Comparison of ENCODE assay signal across 1 cellular context in the genomic region with DNA sequence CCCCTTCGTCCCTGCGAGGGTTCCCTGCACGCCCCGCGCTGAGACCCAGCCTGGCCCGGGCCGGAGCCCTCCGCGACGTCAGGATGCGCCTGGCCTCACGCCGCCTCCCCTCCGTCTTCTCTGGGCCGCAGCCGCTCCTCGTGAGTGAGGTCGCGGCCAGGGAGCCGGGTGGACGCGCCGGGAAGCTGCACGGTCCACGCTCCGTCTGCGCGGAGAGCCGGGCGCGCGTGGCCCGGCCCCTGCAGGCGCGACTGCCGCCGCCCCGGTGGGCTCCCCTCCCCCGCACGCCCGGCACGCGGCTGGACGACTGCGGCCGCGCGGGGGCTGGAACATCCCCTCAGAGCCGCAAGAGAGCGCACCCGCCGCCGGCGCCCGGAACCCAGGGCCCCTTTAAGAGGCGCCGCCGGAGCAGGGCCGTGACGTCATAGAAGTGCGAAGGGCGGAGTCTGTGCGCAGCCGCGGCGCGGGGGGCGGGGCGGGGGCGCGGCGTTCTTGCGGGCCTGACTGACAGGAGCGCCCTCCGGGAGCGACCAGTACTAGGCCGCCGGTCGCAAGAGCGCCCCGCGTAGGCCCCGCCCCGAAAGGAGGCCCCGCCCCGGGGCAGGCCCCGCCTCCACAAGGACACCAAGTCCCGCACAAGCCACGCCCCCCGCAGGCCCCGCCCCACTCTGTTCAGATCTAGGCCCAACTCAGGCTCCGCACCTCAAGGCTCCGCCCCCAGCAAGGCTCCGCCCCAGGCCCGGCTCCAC.
TF ChIP-seq lines count a peak whose summit lies in the region.

No MANE protein-coding gene starts in this region.

TF ChIP-seq in HepG2, 621 proteins besides CTCF, POLR2A, EP300 and RAD21 (continued from another document and continues in another):
- TF ChIP-seq, protein P1, sequence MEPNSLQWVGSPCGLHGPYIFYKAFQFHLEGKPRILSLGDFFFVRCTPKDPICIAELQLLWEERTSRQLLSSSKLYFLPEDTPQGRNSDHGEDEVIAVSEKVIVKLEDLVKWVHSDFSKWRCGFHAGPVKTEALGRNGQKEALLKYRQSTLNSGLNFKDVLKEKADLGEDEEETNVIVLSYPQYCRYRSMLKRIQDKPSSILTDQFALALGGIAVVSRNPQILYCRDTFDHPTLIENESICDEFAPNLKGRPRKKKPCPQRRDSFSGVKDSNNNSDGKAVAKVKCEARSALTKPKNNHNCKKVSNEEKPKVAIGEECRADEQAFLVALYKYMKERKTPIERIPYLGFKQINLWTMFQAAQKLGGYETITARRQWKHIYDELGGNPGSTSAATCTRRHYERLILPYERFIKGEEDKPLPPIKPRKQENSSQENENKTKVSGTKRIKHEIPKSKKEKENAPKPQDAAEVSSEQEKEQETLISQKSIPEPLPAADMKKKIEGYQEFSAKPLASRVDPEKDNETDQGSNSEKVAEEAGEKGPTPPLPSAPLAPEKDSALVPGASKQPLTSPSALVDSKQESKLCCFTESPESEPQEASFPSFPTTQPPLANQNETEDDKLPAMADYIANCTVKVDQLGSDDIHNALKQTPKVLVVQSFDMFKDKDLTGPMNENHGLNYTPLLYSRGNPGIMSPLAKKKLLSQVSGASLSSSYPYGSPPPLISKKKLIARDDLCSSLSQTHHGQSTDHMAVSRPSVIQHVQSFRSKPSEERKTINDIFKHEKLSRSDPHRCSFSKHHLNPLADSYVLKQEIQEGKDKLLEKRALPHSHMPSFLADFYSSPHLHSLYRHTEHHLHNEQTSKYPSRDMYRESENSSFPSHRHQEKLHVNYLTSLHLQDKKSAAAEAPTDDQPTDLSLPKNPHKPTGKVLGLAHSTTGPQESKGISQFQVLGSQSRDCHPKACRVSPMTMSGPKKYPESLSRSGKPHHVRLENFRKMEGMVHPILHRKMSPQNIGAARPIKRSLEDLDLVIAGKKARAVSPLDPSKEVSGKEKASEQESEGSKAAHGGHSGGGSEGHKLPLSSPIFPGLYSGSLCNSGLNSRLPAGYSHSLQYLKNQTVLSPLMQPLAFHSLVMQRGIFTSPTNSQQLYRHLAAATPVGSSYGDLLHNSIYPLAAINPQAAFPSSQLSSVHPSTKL (CRISPR knock-in tag; IDR thresholded peaks at IDR 0.05) = no peak
- TF ChIP-seq ZMYM2 (CRISPR knock-in tag; IDR thresholded peaks at IDR 0.05) (no peak), IRX3 (CRISPR knock-in tag; IDR thresholded peaks at IDR 0.05; ENCODE audit: borderline replicate concordance, low read depth) (peak; percentile 75; the same call in 1 of the 2 replicates), RELA (CRISPR knock-in tag; IDR thresholded peaks at IDR 0.05) (no peak), HDAC1 (CRISPR knock-in tag; IDR thresholded peaks at IDR 0.05) (peak; percentile 70), ZNF17 (CRISPR knock-in tag; IDR thresholded peaks at IDR 0.05) (no peak), NAIF1 (CRISPR knock-in tag; IDR thresholded peaks at IDR 0.05; ENCODE audit: borderline replicate concordance) (no peak), ZNF607 (CRISPR knock-in tag; IDR thresholded peaks at IDR 0.05; ENCODE audit: borderline replicate concordance) (no peak), SIX1 (CRISPR knock-in tag; IDR thresholded peaks at IDR 0.05; ENCODE audit: borderline replicate concordance) (no peak), PPARG (CRISPR knock-in tag; conservative IDR thresholded peaks at IDR 0.05) (no peak), ZSCAN29 (CRISPR knock-in tag; conservative IDR thresholded peaks at IDR 0.05) (no peak), ZFP36L1 (CRISPR knock-in tag; IDR thresholded peaks at IDR 0.05) (no peak), NFRKB (IDR thresholded peaks at IDR 0.05) (no peak), ZNF468 (CRISPR knock-in tag; IDR thresholded peaks at IDR 0.05) (no peak), FOXJ3 (CRISPR knock-in tag; IDR thresholded peaks at IDR 0.05; ENCODE audit: borderline replicate concordance) (no peak), TBP (CRISPR knock-in tag; IDR thresholded peaks at IDR 0.05) (no peak), RAD51 (IDR thresholded peaks at IDR 0.05; ENCODE audit: borderline replicate concordance) (no peak), ZFP36L2 (CRISPR knock-in tag; IDR thresholded peaks at IDR 0.05) (no peak), MAFG (CRISPR knock-in tag; IDR thresholded peaks at IDR 0.05) (no peak), CHD4 (IDR thresholded peaks at IDR 0.05; ENCODE audit: borderline replicate concordance, low read length) (no peak), XBP1 (CRISPR knock-in tag; IDR thresholded peaks at IDR 0.05) (no peak), NFIC (IDR thresholded peaks at IDR 0.05; ENCODE audit: low read length) (no peak), ZNF350 (CRISPR knock-in tag; IDR thresholded peaks at IDR 0.05; ENCODE audit: borderline replicate concordance, low read depth) (no peak), ZKSCAN1 (IDR thresholded peaks at IDR 0.05; ENCODE audit: low read length) (no peak), ZNF251 (CRISPR knock-in tag; IDR thresholded peaks at IDR 0.05) (no peak), ZNF7 (CRISPR knock-in tag; IDR thresholded peaks at IDR 0.05) (no peak), ZBTB20 (CRISPR knock-in tag; IDR thresholded peaks at IDR 0.05; ENCODE audit: borderline replicate concordance, low read depth) (no peak), ATAD3A (CRISPR knock-in tag; IDR thresholded peaks at IDR 0.05) (no peak), ZNF615 (CRISPR knock-in tag; IDR thresholded peaks at IDR 0.05; ENCODE audit: borderline replicate concordance) (no peak)
- TF ChIP-seq, protein P2, sequence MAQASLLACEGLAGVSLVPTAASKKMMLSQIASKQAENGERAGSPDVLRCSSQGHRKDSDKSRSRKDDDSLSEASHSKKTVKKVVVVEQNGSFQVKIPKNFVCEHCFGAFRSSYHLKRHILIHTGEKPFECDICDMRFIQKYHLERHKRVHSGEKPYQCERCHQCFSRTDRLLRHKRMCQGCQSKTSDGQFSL (CRISPR knock-in tag; IDR thresholded peaks at IDR 0.05) = no peak
- TF ChIP-seq, protein P3, sequence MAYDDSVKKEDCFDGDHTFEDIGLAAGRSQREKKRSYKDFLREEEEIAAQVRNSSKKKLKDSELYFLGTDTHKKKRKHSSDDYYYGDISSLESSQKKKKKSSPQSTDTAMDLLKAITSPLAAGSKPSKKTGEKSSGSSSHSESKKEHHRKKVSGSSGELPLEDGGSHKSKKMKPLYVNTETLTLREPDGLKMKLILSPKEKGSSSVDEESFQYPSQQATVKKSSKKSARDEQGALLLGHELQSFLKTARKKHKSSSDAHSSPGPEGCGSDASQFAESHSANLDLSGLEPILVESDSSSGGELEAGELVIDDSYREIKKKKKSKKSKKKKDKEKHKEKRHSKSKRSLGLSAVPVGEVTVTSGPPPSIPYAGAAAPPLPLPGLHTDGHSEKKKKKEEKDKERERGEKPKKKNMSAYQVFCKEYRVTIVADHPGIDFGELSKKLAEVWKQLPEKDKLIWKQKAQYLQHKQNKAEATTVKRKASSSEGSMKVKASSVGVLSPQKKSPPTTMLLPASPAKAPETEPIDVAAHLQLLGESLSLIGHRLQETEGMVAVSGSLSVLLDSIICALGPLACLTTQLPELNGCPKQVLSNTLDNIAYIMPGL (CRISPR knock-in tag; IDR thresholded peaks at IDR 0.05; ENCODE audit: borderline replicate concordance in 1 of 2, low read depth in 1 of 2) = no peak; a peak in 1 of 4 replicates
- TF ChIP-seq, protein P4, sequence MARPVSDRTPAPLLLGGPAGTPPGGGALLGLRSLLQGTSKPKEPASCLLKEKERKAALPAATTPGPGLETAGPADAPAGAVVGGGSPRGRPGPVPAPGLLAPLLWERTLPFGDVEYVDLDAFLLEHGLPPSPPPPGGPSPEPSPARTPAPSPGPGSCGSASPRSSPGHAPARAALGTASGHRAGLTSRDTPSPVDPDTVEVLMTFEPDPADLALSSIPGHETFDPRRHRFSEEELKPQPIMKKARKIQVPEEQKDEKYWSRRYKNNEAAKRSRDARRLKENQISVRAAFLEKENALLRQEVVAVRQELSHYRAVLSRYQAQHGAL (CRISPR knock-in tag; IDR thresholded peaks at IDR 0.05; ENCODE audit: not compliant biosample characterization) = no peak
- TF ChIP-seq, protein P5, sequence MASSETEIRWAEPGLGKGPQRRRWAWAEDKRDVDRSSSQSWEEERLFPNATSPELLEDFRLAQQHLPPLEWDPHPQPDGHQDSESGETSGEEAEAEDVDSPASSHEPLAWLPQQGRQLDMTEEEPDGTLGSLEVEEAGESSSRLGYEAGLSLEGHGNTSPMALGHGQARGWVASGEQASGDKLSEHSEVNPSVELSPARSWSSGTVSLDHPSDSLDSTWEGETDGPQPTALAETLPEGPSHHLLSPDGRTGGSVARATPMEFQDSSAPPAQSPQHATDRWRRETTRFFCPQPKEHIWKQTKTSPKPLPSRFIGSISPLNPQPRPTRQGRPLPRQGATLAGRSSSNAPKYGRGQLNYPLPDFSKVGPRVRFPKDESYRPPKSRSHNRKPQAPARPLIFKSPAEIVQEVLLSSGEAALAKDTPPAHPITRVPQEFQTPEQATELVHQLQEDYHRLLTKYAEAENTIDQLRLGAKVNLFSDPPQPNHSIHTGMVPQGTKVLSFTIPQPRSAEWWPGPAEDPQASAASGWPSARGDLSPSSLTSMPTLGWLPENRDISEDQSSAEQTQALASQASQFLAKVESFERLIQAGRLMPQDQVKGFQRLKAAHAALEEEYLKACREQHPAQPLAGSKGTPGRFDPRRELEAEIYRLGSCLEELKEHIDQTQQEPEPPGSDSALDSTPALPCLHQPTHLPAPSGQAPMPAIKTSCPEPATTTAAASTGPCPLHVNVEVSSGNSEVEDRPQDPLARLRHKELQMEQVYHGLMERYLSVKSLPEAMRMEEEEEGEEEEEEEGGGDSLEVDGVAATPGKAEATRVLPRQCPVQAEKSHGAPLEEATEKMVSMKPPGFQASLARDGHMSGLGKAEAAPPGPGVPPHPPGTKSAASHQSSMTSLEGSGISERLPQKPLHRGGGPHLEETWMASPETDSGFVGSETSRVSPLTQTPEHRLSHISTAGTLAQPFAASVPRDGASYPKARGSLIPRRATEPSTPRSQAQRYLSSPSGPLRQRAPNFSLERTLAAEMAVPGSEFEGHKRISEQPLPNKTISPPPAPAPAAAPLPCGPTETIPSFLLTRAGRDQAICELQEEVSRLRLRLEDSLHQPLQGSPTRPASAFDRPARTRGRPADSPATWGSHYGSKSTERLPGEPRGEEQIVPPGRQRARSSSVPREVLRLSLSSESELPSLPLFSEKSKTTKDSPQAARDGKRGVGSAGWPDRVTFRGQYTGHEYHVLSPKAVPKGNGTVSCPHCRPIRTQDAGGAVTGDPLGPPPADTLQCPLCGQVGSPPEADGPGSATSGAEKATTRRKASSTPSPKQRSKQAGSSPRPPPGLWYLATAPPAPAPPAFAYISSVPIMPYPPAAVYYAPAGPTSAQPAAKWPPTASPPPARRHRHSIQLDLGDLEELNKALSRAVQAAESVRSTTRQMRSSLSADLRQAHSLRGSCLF (CRISPR knock-in tag; IDR thresholded peaks at IDR 0.05; ENCODE audit: borderline replicate concordance) = no peak
- TF ChIP-seq, protein P6, sequence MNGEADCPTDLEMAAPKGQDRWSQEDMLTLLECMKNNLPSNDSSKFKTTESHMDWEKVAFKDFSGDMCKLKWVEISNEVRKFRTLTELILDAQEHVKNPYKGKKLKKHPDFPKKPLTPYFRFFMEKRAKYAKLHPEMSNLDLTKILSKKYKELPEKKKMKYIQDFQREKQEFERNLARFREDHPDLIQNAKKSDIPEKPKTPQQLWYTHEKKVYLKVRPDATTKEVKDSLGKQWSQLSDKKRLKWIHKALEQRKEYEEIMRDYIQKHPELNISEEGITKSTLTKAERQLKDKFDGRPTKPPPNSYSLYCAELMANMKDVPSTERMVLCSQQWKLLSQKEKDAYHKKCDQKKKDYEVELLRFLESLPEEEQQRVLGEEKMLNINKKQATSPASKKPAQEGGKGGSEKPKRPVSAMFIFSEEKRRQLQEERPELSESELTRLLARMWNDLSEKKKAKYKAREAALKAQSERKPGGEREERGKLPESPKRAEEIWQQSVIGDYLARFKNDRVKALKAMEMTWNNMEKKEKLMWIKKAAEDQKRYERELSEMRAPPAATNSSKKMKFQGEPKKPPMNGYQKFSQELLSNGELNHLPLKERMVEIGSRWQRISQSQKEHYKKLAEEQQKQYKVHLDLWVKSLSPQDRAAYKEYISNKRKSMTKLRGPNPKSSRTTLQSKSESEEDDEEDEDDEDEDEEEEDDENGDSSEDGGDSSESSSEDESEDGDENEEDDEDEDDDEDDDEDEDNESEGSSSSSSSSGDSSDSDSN (CRISPR knock-in tag; IDR thresholded peaks at IDR 0.05) = peak; percentile 48; the same call in 1 of the 2 replicates
- TF ChIP-seq, protein P7, sequence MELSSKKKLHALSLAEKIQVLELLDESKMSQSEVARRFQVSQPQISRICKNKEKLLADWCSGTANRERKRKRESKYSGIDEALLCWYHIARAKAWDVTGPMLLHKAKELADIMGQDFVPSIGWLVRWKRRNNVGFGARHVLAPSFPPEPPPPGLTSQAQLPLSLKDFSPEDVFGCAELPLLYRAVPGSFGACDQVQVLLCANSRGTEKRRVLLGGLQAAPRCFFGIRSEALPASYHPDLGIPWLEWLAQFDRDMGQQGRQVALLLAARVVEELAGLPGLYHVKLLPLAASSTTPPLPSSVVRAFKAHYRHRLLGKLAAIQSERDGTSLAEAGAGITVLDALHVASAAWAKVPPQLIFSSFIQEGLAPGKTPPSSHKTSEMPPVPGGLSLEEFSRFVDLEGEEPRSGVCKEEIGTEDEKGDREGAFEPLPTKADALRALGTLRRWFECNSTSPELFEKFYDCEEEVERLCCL (CRISPR knock-in tag; IDR thresholded peaks at IDR 0.05; ENCODE audit: borderline replicate concordance) = no peak
- TF ChIP-seq, protein P8, sequence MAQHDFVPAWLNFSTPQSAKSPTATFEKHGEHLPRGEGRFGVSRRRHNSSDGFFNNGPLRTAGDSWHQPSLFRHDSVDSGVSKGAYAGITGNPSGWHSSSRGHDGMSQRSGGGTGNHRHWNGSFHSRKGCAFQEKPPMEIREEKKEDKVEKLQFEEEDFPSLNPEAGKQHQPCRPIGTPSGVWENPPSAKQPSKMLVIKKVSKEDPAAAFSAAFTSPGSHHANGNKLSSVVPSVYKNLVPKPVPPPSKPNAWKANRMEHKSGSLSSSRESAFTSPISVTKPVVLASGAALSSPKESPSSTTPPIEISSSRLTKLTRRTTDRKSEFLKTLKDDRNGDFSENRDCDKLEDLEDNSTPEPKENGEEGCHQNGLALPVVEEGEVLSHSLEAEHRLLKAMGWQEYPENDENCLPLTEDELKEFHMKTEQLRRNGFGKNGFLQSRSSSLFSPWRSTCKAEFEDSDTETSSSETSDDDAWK (CRISPR knock-in tag; IDR thresholded peaks at IDR 0.05) = no peak
- TF ChIP-seq, protein P9, sequence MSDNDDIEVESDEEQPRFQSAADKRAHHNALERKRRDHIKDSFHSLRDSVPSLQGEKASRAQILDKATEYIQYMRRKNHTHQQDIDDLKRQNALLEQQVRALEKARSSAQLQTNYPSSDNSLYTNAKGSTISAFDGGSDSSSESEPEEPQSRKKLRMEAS (IDR thresholded peaks at IDR 0.05) = peak; percentile 88
- TF ChIP-seq, protein P10, sequence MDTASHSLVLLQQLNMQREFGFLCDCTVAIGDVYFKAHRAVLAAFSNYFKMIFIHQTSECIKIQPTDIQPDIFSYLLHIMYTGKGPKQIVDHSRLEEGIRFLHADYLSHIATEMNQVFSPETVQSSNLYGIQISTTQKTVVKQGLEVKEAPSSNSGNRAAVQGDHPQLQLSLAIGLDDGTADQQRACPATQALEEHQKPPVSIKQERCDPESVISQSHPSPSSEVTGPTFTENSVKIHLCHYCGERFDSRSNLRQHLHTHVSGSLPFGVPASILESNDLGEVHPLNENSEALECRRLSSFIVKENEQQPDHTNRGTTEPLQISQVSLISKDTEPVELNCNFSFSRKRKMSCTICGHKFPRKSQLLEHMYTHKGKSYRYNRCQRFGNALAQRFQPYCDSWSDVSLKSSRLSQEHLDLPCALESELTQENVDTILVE (CRISPR knock-in tag; IDR thresholded peaks at IDR 0.05) = no peak
